Comparison of ENCODE assay signal across 8 cellular contexts in the genomic region with DNA sequence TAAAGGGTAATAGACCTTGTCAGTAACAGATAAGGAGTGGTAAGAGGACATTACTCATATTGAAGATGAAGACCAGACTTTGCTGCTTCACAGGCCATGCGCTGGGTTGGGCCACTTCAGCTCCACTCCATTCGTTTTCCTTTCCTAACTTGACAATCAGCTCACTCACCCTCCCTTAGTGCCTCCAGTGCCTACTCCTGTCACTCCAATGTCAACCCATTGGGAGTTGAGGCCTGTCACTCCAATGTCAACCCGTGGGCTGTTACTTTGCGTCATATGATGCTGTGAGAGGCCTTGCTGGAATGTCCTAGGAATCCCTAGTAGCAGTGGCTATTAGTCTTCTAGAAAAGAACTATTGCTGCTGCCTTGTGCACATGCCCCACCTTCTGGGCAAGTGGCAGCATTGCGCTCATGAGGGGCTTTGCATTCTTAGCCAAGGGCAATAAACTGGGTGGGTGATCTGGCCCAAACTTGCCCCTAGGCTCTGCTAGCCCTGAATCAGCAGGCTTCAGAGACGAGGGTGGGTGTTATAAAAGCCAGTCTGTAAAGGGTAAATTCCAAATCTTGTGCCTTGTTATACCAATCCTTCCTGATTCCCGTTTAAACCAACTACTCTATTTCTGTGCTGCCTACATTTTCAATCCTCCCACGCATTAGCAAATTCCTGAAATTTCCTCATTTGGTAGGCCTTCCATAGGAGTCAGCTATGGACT. TPM values are rescaled to one million over a fixed set of nuclear protein-coding genes. Genes with fewer than 3 reads are reported as not detected.
A peak's percentile ranks its signal among the peaks of the same experiment; 100 is the strongest.
DNase-seq lines count a peak whose midpoint lies in the region; ATAC-seq, FAIRE-seq and TF ChIP-seq lines count a peak whose summit lies in the region.

No MANE protein-coding gene starts in this region.

- 41% methylated on average over 8 of the region's 8 CpGs for WGBS in right cardiac atrium

- no peak for TF ChIP-seq POLR2A in GM12891 (IDR thresholded peaks at IDR 0.05; ENCODE audit: low read depth, low read length)

- peak overlapping the region; percentile 37 for H3K27ac ChIP-seq in right cardiac atrium (ENCODE audit: low read length)

- intact Hi-C loops in right cardiac atrium (cut with DNase I), result loop anchor here in 2 of 4 donors (5.0 to 10.0 kb wide), 2 partner anchors 82 to 399 kb away; no protein-coding TSS in a partner anchor
- intact Hi-C loops in sciatic nerve (cut with DNase I), result no loop called here

- peak; percentile 62 for FAIRE-seq in GM12891 (lab: Jason Lieb, UNC)

- ATAC-seq in right cardiac atrium, result peak; percentile 38 to 47
- peak; percentile 77 for ATAC-seq in sciatic nerve
- no peak for ATAC-seq in HG02852 (IDR thresholded peaks at IDR 0.05; ENCODE audit: unreplicated experiment)

- no peaks in the 10 kb centered on the region for H3K4me1 ChIP-seq in right cardiac atrium (ENCODE audit: control insufficient read depth, insufficient read depth, low read length)

- DNase-seq in GM12891 (ENCODE audit: insufficient read length, low spot score) (peak; percentile 55), NAMALWA (ENCODE audit: low spot score) (peak; percentile 84), T-helper 1 cell (peak; percentile 34 to 51 (median 41)), amniotic stem cell (lab: John Stamatoyannopoulos, UW) (peak; percentile 70), right cardiac atrium (peak; percentile 37 to 70 (median 65)), sciatic nerve (ENCODE audit: low spot score) (peak; percentile 77), mesenteric fat pad (ENCODE audit: low spot score) (no peak)

- H3K27me3 ChIP-seq in right cardiac atrium (ENCODE audit: control insufficient read depth, insufficient read depth), result no peaks in the 10 kb centered on the region

- H3K4me3 ChIP-seq in right cardiac atrium (ENCODE audit: low read length), result no peak overlapping the region

- no peaks in the 10 kb centered on the region for H3K9me3 ChIP-seq in right cardiac atrium (ENCODE audit: control insufficient read depth, low read length)

TF ChIP-seq in GM12891, 5 proteins besides CTCF, POLR2A, EP300 and RAD21:
- TF ChIP-seq PAX5 (IDR thresholded peaks at IDR 0.05; ENCODE audit: insufficient read depth, low read length, severe bottlenecking), result no peak
- peak; percentile 15; the same call in 1 of the 2 replicates for TF ChIP-seq POLR2AphosphoS5 (IDR thresholded peaks at IDR 0.05; ENCODE audit: low read depth, low read length)
TF ChIP-seq in GM12891: peak in this region for 1.

RNA-seq across cellular contexts. Expression of gene BAZ2A, which starts 36.1 kb away (rescaled TPM):
- 32.1 TPM for polyA plus RNA-seq in GM12891 (2012; ENCODE audit: low read depth, missing spikeins)
- total RNA-seq in right cardiac atrium (10 to 100 TPM; 38.4 to 49.2 (median 48.1) TPM), sciatic nerve (148 TPM), mesenteric fat pad (81.2 TPM)
- polyA plus RNA-seq in right cardiac atrium, result 30.2 TPM

RNA-seq across cellular contexts. Expression of gene ATP5F1B, which starts 51.7 kb away (rescaled TPM):
- polyA plus RNA-seq in GM12891 (2012; ENCODE audit: low read depth, missing spikeins), result 754 TPM
- total RNA-seq in right cardiac atrium (1,000 to 10,000 TPM; 1,684 to 2,029 (median 1,762) TPM), sciatic nerve (246 TPM), mesenteric fat pad (570 TPM)
- polyA plus RNA-seq in right cardiac atrium, result 1,409 TPM
